11 cellular contexts compared by ENCODE assay signal in the genomic region with DNA sequence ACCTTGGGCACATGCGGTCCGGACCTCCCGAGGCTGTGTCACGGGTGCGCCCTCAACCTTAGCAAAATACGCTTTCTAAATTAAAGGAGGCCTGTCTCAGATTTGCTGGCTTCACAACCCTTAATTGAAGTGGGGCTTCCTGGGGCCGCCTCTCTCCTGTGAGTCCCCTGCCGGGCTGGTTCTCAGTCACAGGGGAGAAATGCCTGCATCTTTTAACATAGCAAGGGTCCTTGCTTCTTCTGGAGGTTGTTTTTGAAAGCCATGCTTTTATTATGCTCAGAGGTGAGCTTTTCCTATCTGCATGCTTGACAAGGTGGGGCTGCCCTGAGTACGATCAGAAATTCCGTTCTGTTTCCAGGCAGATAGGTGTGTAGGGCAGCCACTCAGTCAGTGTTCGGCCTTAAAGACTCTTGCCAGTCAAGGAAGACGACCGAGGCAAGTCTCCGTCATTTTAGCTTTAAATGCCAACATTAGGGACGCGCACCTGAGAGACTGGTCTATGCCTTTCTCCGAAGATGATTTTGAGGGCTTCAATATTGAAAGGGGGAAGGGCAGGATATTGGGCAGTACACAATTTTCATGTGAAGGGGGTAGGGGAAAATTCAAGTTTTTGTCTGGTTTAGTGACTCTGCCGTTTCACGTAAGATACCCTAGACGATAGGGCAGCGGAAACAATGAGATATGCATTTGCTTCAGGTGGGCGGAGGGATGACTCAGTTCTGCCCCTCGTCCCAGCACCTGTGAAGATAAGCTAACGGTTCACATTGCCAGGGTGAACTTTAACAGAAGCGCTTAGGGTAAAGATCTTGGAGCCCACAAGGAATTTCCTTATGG. TPM values are rescaled to one million over a fixed set of nuclear protein-coding genes. Genes with fewer than 3 reads are reported as not detected.
DNase-seq lines count a peak whose midpoint lies in the region; ATAC-seq and TF ChIP-seq lines count a peak whose summit lies in the region.
"Had no signal": no experiment of that assay in that cellular context is flagged by ENCODE, and none has a peak within 500 bp of the region (broad histone marks: within the 10 kb centered on the region; RNA-seq: fewer than 3 reads in every experiment).

No MANE protein-coding gene starts in this region.

- no peak overlapping the region for H3K27ac ChIP-seq in neuronal stem cell (replicated peaks; ENCODE audit: low read length)
- H3K27ac ChIP-seq: breast epithelium had no signal

- peaks cover 0 to 16% (median 10%) of the 10 kb centered on the region in 3 experiments for H3K27me3 ChIP-seq in neuronal stem cell (ENCODE audit: control insufficient read depth in 3 of 3, insufficient read depth in 3 of 3, low read depth in 1 of 3, low read length in 3 of 3)

- H3K18ac ChIP-seq in neuronal stem cell (ENCODE audit: low read length): no peak overlapping the region

- H3K4me3 ChIP-seq in neuronal stem cell (ENCODE audit: low read length in 2 of 2): no peak overlapping the region
- H3K4me3 ChIP-seq: breast epithelium had no signal

- no peak overlapping the region for H2AFZ ChIP-seq in neuronal stem cell (ENCODE audit: low read length)

- no peak overlapping the region for H2AK5ac ChIP-seq in neuronal stem cell (ENCODE audit: low read depth, low read length)

- no peak overlapping the region for H2BK12ac ChIP-seq in neuronal stem cell (ENCODE audit: low read length)

- in situ Hi-C loops in GM13976 (cut with MboI; ENCODE audit: low sequenced_read_pairs, unreplicated experiment): no loop called here

- H3K27me3 Mint-ChIP-seq in activated naive CD8-positive, alpha-beta T cell treated with anti-CD3 and anti-CD28 coated beads for 36 hours: no peaks in the 10 kb centered on the region

- no CpG with 5 or more reads among the region's 25 CpGs for WGBS in neuronal stem cell (ENCODE audit: extremely low coverage in 2 of 2, insufficient read length in 2 of 2, insufficient replicate concordance in 1 of 2), 2 donors

- H3K9me3 Mint-ChIP-seq in activated naive CD8-positive, alpha-beta T cell treated with anti-CD3 and anti-CD28 coated beads for 36 hours: peaks cover 7% of the 10 kb centered on the region

- H3K9ac ChIP-seq in neuronal stem cell (ENCODE audit: low read depth, low read length, poor library complexity): no peak overlapping the region

- H2BK15ac ChIP-seq in neuronal stem cell (ENCODE audit: low read length): no peak overlapping the region

- H2BK120ac ChIP-seq in neuronal stem cell (ENCODE audit: low read depth, low read length): no peak overlapping the region

- no peak overlapping the region for H3K4me2 ChIP-seq in neuronal stem cell (ENCODE audit: insufficient read depth, low read length, poor library complexity, severe bottlenecking)

- DNase-seq in GM13976 (ENCODE audit: low spot score) (peak; percentile 70), neuronal stem cell (ENCODE audit: low spot score) (no peak), mucosa of gallbladder (ENCODE audit: low spot score) (no peak), germinal center (ENCODE audit: low spot score) (no peak)
- peak; percentile 88 for DNase-seq in activated naive CD8-positive, alpha-beta T cell treated with anti-CD3 and anti-CD28 coated beads for 36 hours
- DNase-seq in stimulated activated CD4-positive, alpha-beta T cell treated with anti-CD3 and anti-CD28 coated beads, Interleukin-4, amount 100 ng/mL, for 48 hours (ENCODE audit: low read depth in 2 of 2): peak; percentile 66 to 78
- DNase-seq: NCI-H1694 treated with DMSO at 0.1 percent for 48 hours, SIG-M5 had no signal

- H3K36me3 ChIP-seq in neuronal stem cell (replicated peaks in 1 of 2; ENCODE audit: control insufficient read depth in 2 of 2, insufficient read depth in 2 of 2, low read length in 2 of 2): no peaks in the 10 kb centered on the region
- H3K36me3 ChIP-seq: breast epithelium had no signal

- no peak overlapping the region for H4K8ac ChIP-seq in neuronal stem cell (ENCODE audit: low read depth, low read length)

- no peak overlapping the region for H3K14ac ChIP-seq in neuronal stem cell (ENCODE audit: low read length)

- peak; percentile 84 to 85 for ATAC-seq in activated CD4-positive, CD25-positive, alpha-beta regulatory T cell treated with anti-CD3 and anti-CD28 coated beads, Interleukin-2, amount 50 U/mL, for 24 hours
- no peak for ATAC-seq in HG03457 (IDR thresholded peaks at IDR 0.05; ENCODE audit: unreplicated experiment)

- H3K4me3 Mint-ChIP-seq in activated naive CD8-positive, alpha-beta T cell treated with anti-CD3 and anti-CD28 coated beads for 36 hours: peak overlapping the region; percentile 66

- H3K4me1 Mint-ChIP-seq in activated naive CD8-positive, alpha-beta T cell treated with anti-CD3 and anti-CD28 coated beads for 36 hours: peaks cover 54% of the 10 kb centered on the region

- no peaks in the 10 kb centered on the region for H3K79me1 ChIP-seq in neuronal stem cell (ENCODE audit: low read depth, low read length)

- no peak overlapping the region for H2BK5ac ChIP-seq in neuronal stem cell (ENCODE audit: low read length)

- no peaks in the 10 kb centered on the region for H3K9me3 ChIP-seq in neuronal stem cell (replicated peaks in 1 of 2; ENCODE audit: control insufficient read depth in 2 of 2, insufficient read depth in 1 of 2, low read depth in 1 of 2, low read length in 2 of 2)
- H3K9me3 ChIP-seq: breast epithelium had no signal

- H3K27ac Mint-ChIP-seq in activated naive CD8-positive, alpha-beta T cell treated with anti-CD3 and anti-CD28 coated beads for 36 hours: peak overlapping the region; percentile 93

- no peak overlapping the region for H3K4ac ChIP-seq in neuronal stem cell (ENCODE audit: low read length)

- TF ChIP-seq CTCF in GM13976 (IDR thresholded peaks at IDR 0.05; ENCODE audit: borderline replicate concordance, control extremely low read depth, extremely low read depth, insufficient read depth, missing control alignments): no peak

- no peaks in the 10 kb centered on the region for H3K36me3 Mint-ChIP-seq in activated naive CD8-positive, alpha-beta T cell treated with anti-CD3 and anti-CD28 coated beads for 36 hours

- H4K91ac ChIP-seq in neuronal stem cell (ENCODE audit: low read depth, low read length, poor library complexity): no peak overlapping the region

- H3K4me1 ChIP-seq in neuronal stem cell (ENCODE audit: control insufficient read depth in 2 of 2, insufficient read depth in 1 of 2, low read depth in 1 of 2, low read length in 2 of 2): peaks cover 0 to 13% of the 10 kb centered on the region in 2 donors
- H3K4me1 ChIP-seq: breast epithelium had no signal

- H3K23ac ChIP-seq in neuronal stem cell (ENCODE audit: low read depth, low read length, poor library complexity): no peak overlapping the region

RNA-seq across cellular contexts. Expression of gene SLC7A5, which starts 5.5 kb away (rescaled TPM):
- total RNA-seq in activated naive CD8-positive, alpha-beta T cell treated with anti-CD3 and anti-CD28 coated beads for 36 hours: 100 to 1,000 TPM; 298 to 301 TPM
- polyA plus RNA-seq in neuronal stem cell (2013, experiment 1 of 2): 18.4 TPM
- 18.6 TPM for polyA plus RNA-seq in neuronal stem cell (2013, experiment 2 of 2)
- 9.4 TPM for total RNA-seq in mucosa of gallbladder

Comparison
In these comparisons a context has a peak if more than half of its experiments do, and no peak if none do; other contexts are left out.
1. DNase-seq: peak in GM13976 (single experiment), activated naive CD8-positive, alpha-beta T cell treated with anti-CD3 and anti-CD28 coated beads for 36 hours (single experiment) and stimulated activated CD4-positive, alpha-beta T cell treated with anti-CD3 and anti-CD28 coated beads, Interleukin-4, amount 100 ng/mL, for 48 hours (2 of 2); none in neuronal stem cell (single experiment), mucosa of gallbladder (single experiment) and germinal center (single experiment).
2. RNA of gene SLC7A5, which starts 5.5 kb away (total RNA-seq): 298 to 301 TPM in activated naive CD8-positive, alpha-beta T cell treated with anti-CD3 and anti-CD28 coated beads for 36 hours; 9.4 TPM in mucosa of gallbladder (single experiment); every median in the first group is over 10 times any median in the second.